8 cellular contexts compared by ENCODE assay signal in the genomic region with DNA sequence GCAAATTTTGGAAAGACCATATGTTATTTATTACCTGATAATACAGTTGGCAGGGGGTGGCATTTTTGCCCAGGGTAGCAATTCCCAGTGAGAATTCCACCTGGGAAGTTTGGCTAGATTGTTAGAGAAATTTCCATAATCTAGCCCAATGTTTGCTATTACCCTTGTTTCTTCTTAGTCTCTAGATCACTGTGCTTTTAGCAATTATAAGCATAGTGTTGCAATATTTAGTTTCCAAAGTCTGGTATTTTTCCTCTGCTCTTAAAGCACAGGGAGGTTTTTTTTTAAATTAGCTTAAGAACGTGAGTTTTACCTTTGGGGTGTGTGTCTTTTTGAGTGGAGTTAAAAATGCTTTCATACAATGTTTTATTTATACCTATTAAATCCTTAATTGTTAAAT. TPM values are rescaled to one million over a fixed set of nuclear protein-coding genes. Genes with fewer than 3 reads are reported as not detected.
"Had no signal": no experiment of that assay in that cellular context is flagged by ENCODE, and none has a peak within 500 bp of the region (broad histone marks: within the 10 kb centered on the region; RNA-seq: fewer than 3 reads in every experiment).

No MANE protein-coding gene starts in this region.

- H3K4me3 ChIP-seq: GM12878 had no signal

- FAIRE-seq: G401.6, GM12878, GM12891, GM12892, GM18507, GM19239 had no signal

- ATAC-seq: GM12878 had no signal

- DNase-seq: GDM1, GF-D8 had no signal

RNA-seq across cellular contexts. Expression of a gene that starts 26.3 kb away (rescaled TPM):
- polyA plus RNA-seq: GM12878 had no signal
